Comparison of ENCODE assay signal across 20 cellular contexts in genomic region chr15:47737424-47737823, GRCh38. TPM values are rescaled to one million over a fixed set of nuclear protein-coding genes. Genes with fewer than 3 reads are reported as not detected.
A peak's percentile ranks its signal among the peaks of the same experiment; 100 is the strongest.
DNase-seq lines count a peak whose midpoint lies in the region; ATAC-seq and TF ChIP-seq lines count a peak whose summit lies in the region.
"Had no signal": no experiment of that assay in that cellular context is flagged by ENCODE, and none has a peak within 500 bp of the region (broad histone marks: within the 10 kb centered on the region; RNA-seq: fewer than 3 reads in every experiment).

No MANE protein-coding gene starts in this region.

- intact Hi-C loops in psoas muscle (cut with DNase I), result no loop called here
- intact Hi-C loops in uterus (cut with DNase I; ENCODE audit: low total_unique reads), result no loop called here
- intact Hi-C loops in transverse colon (cut with DNase I; ENCODE audit: low total_unique reads), result no loop called here

- no peak overlapping the region for H3K27ac ChIP-seq in HEK293 (ENCODE audit: extremely low read depth, low read depth, low read length)
- peak overlapping the region; percentile 74 for H3K27ac ChIP-seq in psoas muscle
- no peak overlapping the region for H3K27ac ChIP-seq in uterus
- peak overlapping the region in 1 of 4 donors; percentile 12 for H3K27ac ChIP-seq in transverse colon
- H3K27ac ChIP-seq: BLaER1, RWPE1, SJSA1 had no signal

- in situ Hi-C loops in transverse colon (cut with MboI; ENCODE audit: low pct_ligation_motif_present in 1 of 4, low pct_unique_long_range_greater_than_20kb in 1 of 4, low sequenced_read_pairs in 3 of 4), result no loop called here

- CTCF ChIA-PET in HEK293 (lab: Yijun Ruan, JAX), result interaction anchor here (0.6 to 2.0 kb wide), 2 partner anchors 26 to 610 kb away, joined by 3 to 6 read pairs; no protein-coding TSS in a partner anchor

- no peak for TF ChIP-seq EP300 in transverse colon (IDR thresholded peaks at IDR 0.05; ENCODE audit: low read depth)

- DNase-seq in amniotic epithelial cell (ENCODE audit: low read depth), result peak; percentile 51
- DNase-seq in fibroblast of the aortic adventitia (ENCODE audit: low read depth), result peak; percentile 61
- no peak for DNase-seq in psoas muscle
- no peak for DNase-seq in uterus
- DNase-seq in HuH-7.5 (ENCODE audit: low spot score), result no peak
- no peak for DNase-seq in transverse colon
- DNase-seq: CD8-positive, alpha-beta memory T cell; DND-41; GF-D8; H9; NCI-H1048; NCI-H2107; NCI-H345; NCI-H526 treated with DMSO at 0.1 percent for 48 hours had no signal

- POLR2A ChIA-PET in HEK293 (lab: Yijun Ruan, JAX), result no interaction called here

- no peak for TF ChIP-seq POLR2A in uterus (IDR thresholded peaks at IDR 0.05)
- no peak for TF ChIP-seq POLR2A in transverse colon (IDR thresholded peaks at IDR 0.05)

- H3K9me3 ChIP-seq in HEK293 (ENCODE audit: control insufficient read depth, insufficient read depth, low read depth, low read length) (no peaks in the 10 kb centered on the region), psoas muscle (no peaks in the 10 kb centered on the region), uterus (no peaks in the 10 kb centered on the region), transverse colon (no peaks in the 10 kb centered on the region)
- H3K9me3 ChIP-seq: BLaER1, SJSA1 had no signal

- H3K4me3 ChIP-seq in HEK293 (ENCODE audit: low read depth, low read length), result no peak overlapping the region
- no peak overlapping the region for H3K4me3 ChIP-seq in fibroblast of the aortic adventitia (ENCODE audit: low read depth, low read length)
- H3K4me3 ChIP-seq in psoas muscle, result peak overlapping the region; percentile 31
- H3K4me3 ChIP-seq in uterus, result no peak overlapping the region
- no peak overlapping the region for H3K4me3 ChIP-seq in transverse colon
- H3K4me3 ChIP-seq: BLaER1, SJSA1 had no signal

- H3K27me3 ChIP-seq in psoas muscle (ENCODE audit: insufficient read depth in 3 of 3, low read length in 2 of 3) (no peaks in the 10 kb centered on the region), uterus (no peaks in the 10 kb centered on the region), transverse colon (no peaks in the 10 kb centered on the region)
- H3K27me3 ChIP-seq: BLaER1, SJSA1 had no signal

- WGBS in psoas muscle, 3 donors, result 84 to 91% (median 88%) methylated on average over 2 of the region's 2 CpGs
- 58 to 62% methylated on average over 2 of the region's 2 CpGs for WGBS in transverse colon (ENCODE audit: low coverage in 1 of 2), 2 donors

- ATAC-seq in psoas muscle (no peak), GM19035 (IDR thresholded peaks at IDR 0.05; ENCODE audit: unreplicated experiment) (no peak)

- H3K4me1 ChIP-seq in HEK293 (ENCODE audit: control insufficient read depth, insufficient read depth, low read length) (peaks cover 3% of the 10 kb centered on the region; the same call in 1 of the 2 replicates), psoas muscle (peaks cover 42% of the 10 kb centered on the region), uterus (no peaks in the 10 kb centered on the region), transverse colon (peaks cover 9 to 41% (median 20%) of the 10 kb centered on the region in 4 donors)
- H3K4me1 ChIP-seq: BLaER1 had no signal

- no peak for TF ChIP-seq CTCF in HEK293 (tag by site-specific recombination; IDR thresholded peaks at IDR 0.05)
- TF ChIP-seq CTCF in fibroblast of the aortic adventitia (IDR thresholded peaks at IDR 0.05; ENCODE audit: insufficient read depth, low read length), result no peak
- TF ChIP-seq CTCF in psoas muscle (IDR thresholded peaks at IDR 0.05), result no peak
- TF ChIP-seq CTCF in uterus (IDR thresholded peaks at IDR 0.05), result no peak
- TF ChIP-seq CTCF in transverse colon (IDR thresholded peaks at IDR 0.05), result no peak

- H3K36me3 ChIP-seq in HEK293 (ENCODE audit: control insufficient read depth in 2 of 2, insufficient read depth in 1 of 2, low read length in 2 of 2) (no peaks in the 10 kb centered on the region), psoas muscle (ENCODE audit: insufficient read depth in 1 of 2, low read depth in 1 of 2) (no peaks in the 10 kb centered on the region), uterus (no peaks in the 10 kb centered on the region), transverse colon (no peaks in the 10 kb centered on the region)
- H3K36me3 ChIP-seq: BLaER1, SJSA1 had no signal

TF ChIP-seq in HEK293, 187 proteins besides CTCF, POLR2A, EP300 and RAD21:
- no peak for TF ChIP-seq ZNF501 (tag by site-specific recombination; IDR thresholded peaks at IDR 0.05)
- TF ChIP-seq PRDM6 (tag by site-specific recombination; IDR thresholded peaks at IDR 0.05), result peak; percentile 67
- no peak for TF ChIP-seq KLF16 (tag by site-specific recombination; IDR thresholded peaks at IDR 0.05)
- TF ChIP-seq ATF2 (tag by site-specific recombination; IDR thresholded peaks at IDR 0.05; ENCODE audit: low read depth), result peak; percentile 14; the same call in 1 of the 2 replicates
- no peak for TF ChIP-seq ZNF776 (tag by site-specific recombination; IDR thresholded peaks at IDR 0.05; ENCODE audit: borderline replicate concordance)
- TF ChIP-seq REPIN1 (tag by site-specific recombination; IDR thresholded peaks at IDR 0.05; ENCODE audit: low read depth), result 0 out of 2 replicates have a peak, but pooled peaks have one; percentile 48

RNA-seq across cellular contexts. Expression of gene SEMA6D, which starts 20.1 kb away (rescaled TPM):
- 3.9 and 17.7 TPM in 2 replicates for total RNA-seq in fibroblast of the aortic adventitia (ENCODE audit: low replicate concordance)
- total RNA-seq in psoas muscle, result 1 to 10 TPM; 3.5 to 7.4 (median 3.7) TPM
- 1 to 10 TPM; 1.1 to 5.8 (median 2.5) TPM for polyA plus RNA-seq in psoas muscle
- total RNA-seq in uterus, result 10 to 100 TPM in 1 of 4 donors, 1 to 10 TPM in 3; 1.5 to 27.2 (median 5.5) TPM
- 10 to 100 TPM; 23.3 to 59.4 (median 42.7) TPM for total RNA-seq in transverse colon
- total RNA-seq: CD8-positive, alpha-beta memory T cell; HT-29 had no signal
- polyA plus RNA-seq: CD8-positive, alpha-beta memory T cell had no signal

Comparison
In these comparisons a context has a peak if more than half of its experiments do, and no peak if none do; other contexts are left out.
1. DNase-seq: peak in amniotic epithelial cell (single experiment) and fibroblast of the aortic adventitia (single experiment); none in psoas muscle (0 of 2), uterus (0 of 2), HuH-7.5 (single experiment) and transverse colon (single experiment).